7 cellular contexts compared by ENCODE assay signal in the genomic region with DNA sequence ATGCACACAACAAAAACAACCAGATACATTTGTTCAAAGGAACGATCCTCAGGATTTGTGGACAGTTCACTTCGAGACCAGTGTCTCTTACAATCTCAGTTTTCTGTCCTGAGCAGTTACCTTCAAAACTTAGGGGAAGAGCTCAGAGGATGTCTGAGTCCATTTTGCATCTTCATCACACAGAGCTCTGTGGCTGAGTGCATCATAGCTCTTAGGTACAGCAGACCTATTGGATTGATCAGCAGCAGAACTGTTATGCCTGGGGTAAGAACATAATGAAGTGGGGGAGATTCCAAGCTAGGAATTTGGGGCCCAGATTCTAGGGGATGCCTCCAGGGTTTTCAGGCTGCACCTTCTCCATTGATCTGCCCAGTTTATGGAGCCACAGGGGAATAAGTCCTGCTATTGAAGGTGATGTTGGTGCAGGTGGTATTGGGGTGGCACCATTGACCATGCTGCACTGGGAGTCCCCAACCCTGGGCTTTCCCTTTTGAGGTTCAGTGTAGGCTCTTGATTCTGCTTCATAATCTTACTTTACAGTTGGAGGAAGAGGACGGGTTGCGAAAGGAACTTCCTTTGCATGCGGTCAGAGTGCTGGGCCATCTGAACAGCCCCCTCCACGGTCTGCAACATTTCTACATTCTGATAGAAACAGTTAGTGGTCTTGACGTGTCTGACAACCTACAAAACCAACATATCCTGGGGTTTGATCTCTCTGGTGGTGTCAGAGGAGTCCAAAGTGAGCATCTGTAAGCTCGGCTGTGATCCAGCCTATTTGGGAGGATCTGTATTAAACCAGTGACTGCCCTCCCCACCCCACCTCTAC.
DNase-seq lines count a peak whose midpoint lies in the region; ATAC-seq and TF ChIP-seq lines count a peak whose summit lies in the region.

No MANE protein-coding gene starts in this region.

- H3K36me3 ChIP-seq in OCI-LY7 (ENCODE audit: insufficient read depth, low read length): peaks cover 18% of the 10 kb centered on the region
- no peaks in the 10 kb centered on the region for H3K36me3 ChIP-seq in stomach

- H3K4me1 ChIP-seq in OCI-LY7 (ENCODE audit: insufficient read depth, low read length, poor library complexity, severe bottlenecking) (peaks cover 37% of the 10 kb centered on the region), stomach (peaks cover 8 to 27% (median 14%) of the 10 kb centered on the region in 4 donors)

- 75 to 81% (median 78%) methylated on average over 8 of the region's 8 CpGs for WGBS in stomach, 5 donors

- H3K4me1 Mint-ChIP-seq in central memory CD8-positive, alpha-beta T cell: peaks cover 60% of the 10 kb centered on the region

- TF ChIP-seq CTCF in OCI-LY7 (conservative IDR thresholded peaks at IDR 0.05; ENCODE audit: low read length) (no peak), stomach (IDR thresholded peaks at IDR 0.05) (no peak)

- TF ChIP-seq POLR2A in stomach (IDR thresholded peaks at IDR 0.05): no peak

- no peaks in the 10 kb centered on the region for H3K27me3 Mint-ChIP-seq in central memory CD8-positive, alpha-beta T cell

- no peaks in the 10 kb centered on the region for H4K20me1 ChIP-seq in OCI-LY7 (ENCODE audit: insufficient read depth, low read length)

- H3K27ac Mint-ChIP-seq in central memory CD8-positive, alpha-beta T cell (ENCODE audit: low read depth): peak overlapping the region; percentile 80

- H3K9me3 ChIP-seq in OCI-LY7 (ENCODE audit: low read length): 0 out of 2 replicates have a peak, but pooled peaks cover 5% of the 10 kb centered on the region
- H3K9me3 ChIP-seq in stomach: peaks cover 0 to 3% (median 0%) of the 10 kb centered on the region in 4 donors

- ATAC-seq in GM18909 (IDR thresholded peaks at IDR 0.05; ENCODE audit: poor library complexity, unreplicated experiment) (peak; percentile 87), HG02884 (IDR thresholded peaks at IDR 0.05; ENCODE audit: unreplicated experiment) (peak; percentile 72)
- ATAC-seq in central memory CD8-positive, alpha-beta T cell (replicated peaks; ENCODE audit: extremely low read depth, poor library complexity, severe bottlenecking): peak; percentile 88

- H3K27ac ChIP-seq in OCI-LY7 (ENCODE audit: low read depth, low read length, poor library complexity, severe bottlenecking) (peak overlapping the region; percentile 54), stomach (peak overlapping the region in 3 of 5 donors; percentile 36 to 70 (median 63))

- POLR2A ChIA-PET in OCI-LY7 (lab: Charles Lee): interaction anchor here (0.6 to 2.0 kb wide), 14 partner anchors 10 to 193 kb away, joined by 3 to 9 read pairs (median 4); no protein-coding TSS in a partner anchor

- H3K9me2 ChIP-seq in OCI-LY7 (ENCODE audit: insufficient read depth, low read length): no peaks in the 10 kb centered on the region

- peak; percentile 39 for DNase-seq in OCI-LY7 (ENCODE audit: low spot score)
- peak; percentile 38 to 80 for DNase-seq in central memory CD8-positive, alpha-beta T cell (ENCODE audit: low spot score in 2 of 2)
- peak; percentile 31 for DNase-seq in stomach
- DNase-seq in AG08396 (ENCODE audit: low spot score): no peak
- DNase-seq in cortex of kidney (lab: John Stamatoyannopoulos, UW): no peak

- no peak for TF ChIP-seq EP300 in stomach (IDR thresholded peaks at IDR 0.05)

- peak overlapping the region; percentile 69 for H3K4me2 ChIP-seq in OCI-LY7 (ENCODE audit: low read length)

- CTCF ChIA-PET in OCI-LY7 (lab: Charles Lee; ENCODE audit: unreplicated experiment): interaction anchor here (1.2 to 1.6 kb wide), 4 partner anchors 14 to 91 kb away, joined by 3 to 5 read pairs (median 4); no protein-coding TSS in a partner anchor

- H3K4me3 Mint-ChIP-seq in central memory CD8-positive, alpha-beta T cell: peak overlapping the region; percentile 68

- no peaks in the 10 kb centered on the region; the same call in 1 of the 2 replicates for H3K79me2 ChIP-seq in OCI-LY7 (ENCODE audit: insufficient read depth, low read depth, low read length)

- H3K4me3 ChIP-seq in OCI-LY7 (ENCODE audit: low read depth, low read length, poor library complexity, severe bottlenecking): peak overlapping the region; percentile 16
- no peak overlapping the region for H3K4me3 ChIP-seq in stomach

- H3K9me3 Mint-ChIP-seq in central memory CD8-positive, alpha-beta T cell: no peaks in the 10 kb centered on the region

- no peaks in the 10 kb centered on the region for H3K27me3 ChIP-seq in stomach

- H3K36me3 Mint-ChIP-seq in central memory CD8-positive, alpha-beta T cell (ENCODE audit: insufficient read depth): peaks cover 4% of the 10 kb centered on the region

- no TSS peak for BruUV-seq in OCI-LY7 (replicated peaks; lab: Mats Ljungman, UMichigan)

- intact Hi-C loops in OCI-LY7 (cut with micrococcal nuclease; ENCODE audit: unreplicated experiment): loop anchor here (5.0 to 10.0 kb wide), 2 partner anchors 112 to 185 kb away; a partner anchor contains a TSS
- intact Hi-C loops in stomach (cut with DNase I; ENCODE audit: low total_unique reads): no loop called here

- H2AFZ ChIP-seq in OCI-LY7 (ENCODE audit: low read length): peak overlapping the region; percentile 18; the same call in 1 of the 2 replicates

Comparison
In these comparisons a context has a peak if more than half of its experiments do, and no peak if none do; other contexts are left out.
1. DNase-seq: peak in OCI-LY7 (single experiment), central memory CD8-positive, alpha-beta T cell (2 of 2) and stomach (single experiment); none in AG08396 (single experiment) and cortex of kidney (single experiment).
2. Peak in every context shown above with its lines, with median percentiles within 50 percentile points of each other: ATAC-seq.